Comparison of ENCODE assay signal across 8 cellular contexts in the genomic region with DNA sequence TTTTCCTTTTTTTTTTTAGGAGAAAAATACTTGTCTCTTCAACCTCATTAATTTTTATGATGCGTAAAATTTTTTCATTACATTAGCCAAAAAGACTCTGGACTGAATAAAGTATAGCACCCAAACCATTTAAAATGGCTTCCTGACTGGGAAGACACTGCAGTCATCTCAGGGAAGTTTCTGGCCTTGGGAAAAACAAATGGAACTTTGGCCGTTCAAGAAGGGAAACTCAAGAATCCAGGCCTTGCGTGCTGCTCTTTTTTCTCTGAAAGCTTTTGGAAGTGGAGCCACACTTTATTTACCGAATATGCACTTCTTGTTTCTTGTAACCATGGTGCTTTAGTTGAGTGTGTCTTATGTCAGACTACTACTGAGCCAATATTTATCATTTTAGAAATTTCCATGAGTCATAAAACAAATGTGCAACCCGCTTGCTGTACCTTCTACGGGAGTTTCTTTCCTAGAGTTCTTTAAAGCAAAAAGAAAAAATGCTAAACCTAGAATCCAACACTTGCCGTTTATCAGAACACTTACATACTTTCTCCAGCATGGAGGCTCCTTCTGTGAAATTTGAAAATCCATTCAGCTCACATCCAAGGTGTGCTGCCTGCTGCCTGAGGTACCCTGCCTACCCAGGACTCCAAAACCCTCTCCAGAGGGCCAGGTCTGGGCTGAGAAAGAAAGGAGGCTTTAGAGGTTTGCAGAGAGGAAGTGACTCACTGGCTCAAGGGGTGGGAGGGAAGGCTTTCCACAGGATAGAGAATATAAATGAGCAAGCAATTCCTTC. TPM values are rescaled to one million over a fixed set of nuclear protein-coding genes. Genes with fewer than 3 reads are reported as not detected.
A peak's percentile ranks its signal among the peaks of the same experiment; 100 is the strongest.
DNase-seq lines count a peak whose midpoint lies in the region; ATAC-seq and TF ChIP-seq lines count a peak whose summit lies in the region.

No MANE protein-coding gene starts in this region.

- H3K18ac ChIP-seq in mesendoderm (ENCODE audit: low read length) = no peak overlapping the region

- H3K23ac ChIP-seq in mesendoderm (ENCODE audit: low read length) = no peak overlapping the region

- no peak overlapping the region for H3K4ac ChIP-seq in mesendoderm (ENCODE audit: low read depth, low read length)

- no peak overlapping the region for H3K4me2 ChIP-seq in mesendoderm (ENCODE audit: low read length)

- H3K9me3 ChIP-seq in aorta (ENCODE audit: control insufficient read depth, low read length) = no peaks in the 10 kb centered on the region

- intact Hi-C loops in aorta (cut with DNase I) = no loop called here

- no peak overlapping the region for H3K56ac ChIP-seq in mesendoderm (ENCODE audit: low read length)

- no peaks in the 10 kb centered on the region for H3K79me1 ChIP-seq in mesendoderm (ENCODE audit: low read length)

- CTCF ChIA-PET in RWPE1 (lab: Yijun Ruan, JAX) = no interaction called here

- H4K8ac ChIP-seq in mesendoderm (ENCODE audit: low read depth, low read length) = no peak overlapping the region

- H3K4me1 ChIP-seq in mesendoderm (ENCODE audit: control insufficient read depth, low read depth, low read length) = peaks cover 1% of the 10 kb centered on the region
- peaks cover 7 to 26% of the 10 kb centered on the region in 2 donors for H3K4me1 ChIP-seq in aorta (ENCODE audit: control insufficient read depth in 1 of 2, insufficient read depth in 2 of 2, low read length in 2 of 2)

- H3K79me2 ChIP-seq in mesendoderm (ENCODE audit: control insufficient read depth, insufficient read depth, low read length) = no peaks in the 10 kb centered on the region

- no peak for TF ChIP-seq CTCF in RWPE1 (conservative IDR thresholded peaks at IDR 0.05; ENCODE audit: low read depth)

- H3K27ac ChIP-seq in RWPE1 (peak overlapping the region; percentile 96), mesendoderm (ENCODE audit: low read depth, low read length) (peak overlapping the region; percentile 33), aorta (ENCODE audit: low read depth in 1 of 2, low read length in 2 of 2) (peak overlapping the region; percentile 96 to 100)

- H3K27me3 ChIP-seq in mesendoderm (ENCODE audit: insufficient read depth, low read length, poor library complexity) = no peaks in the 10 kb centered on the region
- H3K27me3 ChIP-seq in aorta (ENCODE audit: control insufficient read depth in 1 of 2, insufficient read depth in 2 of 2, low read length in 1 of 2) = no peaks in the 10 kb centered on the region

- no peaks in the 10 kb centered on the region for H3K36me3 ChIP-seq in mesendoderm (ENCODE audit: control insufficient read depth, insufficient read depth, low read length)
- H3K36me3 ChIP-seq in aorta (ENCODE audit: control insufficient read depth in 1 of 2, insufficient read depth in 2 of 2, low read length in 1 of 2) = no peaks in the 10 kb centered on the region

- H2BK15ac ChIP-seq in mesendoderm (replicated peaks; ENCODE audit: low read depth) = no peak overlapping the region

- no peak overlapping the region for H2AK5ac ChIP-seq in mesendoderm (ENCODE audit: low read length)

- POLR2A ChIA-PET in RWPE1 (lab: Yijun Ruan, JAX; ENCODE audit: low non-redundant PET) = interaction anchor here (0.7 kb wide), 1 partner anchor 15 kb away, joined by 4 read pairs; no protein-coding TSS in a partner anchor

- DNase-seq in activated naive CD4-positive, alpha-beta T cell treated with Interleukin-2 at 50 U/mL for 16 hours = peak; percentile 39
- no peak for DNase-seq in activated naive CD4-positive, alpha-beta T cell treated with anti-CD3 and anti-CD28 coated beads, Interleukin-2, amount 50 U/mL, for 16 hours
- DNase-seq in RWPE1 (ENCODE audit: low spot score) = peak; percentile 86
- peak; percentile 85 for DNase-seq in dedifferentiated amniotic fluid mesenchymal stem cell (ENCODE audit: extremely low spot score)
- peak; percentile 89 for DNase-seq in mesendoderm
- DNase-seq in aorta = peak; percentile 81

- H2BK5ac ChIP-seq in mesendoderm (ENCODE audit: low read length) = no peak overlapping the region

- no peak overlapping the region for H3K9ac ChIP-seq in mesendoderm (ENCODE audit: low read length)

- ATAC-seq in aorta (ENCODE audit: low FRiP score) (peak; percentile 89), HG03175 (IDR thresholded peaks at IDR 0.05; ENCODE audit: unreplicated experiment) (no peak), HG02938 (IDR thresholded peaks at IDR 0.05; ENCODE audit: unreplicated experiment) (no peak)

- WGBS in mesendoderm (ENCODE audit: extremely low coverage, insufficient coverage, low lambda C conversion rate) = no CpG with 5 or more reads among the region's 7 CpGs
- 6 to 10% methylated on average over 7 of the region's 7 CpGs for WGBS in aorta, 2 donors

- no peak overlapping the region for H2BK120ac ChIP-seq in mesendoderm (ENCODE audit: low read depth, low read length)

- H4K5ac ChIP-seq in mesendoderm (ENCODE audit: low read length) = no peak overlapping the region

- no peak overlapping the region for H3K4me3 ChIP-seq in mesendoderm (ENCODE audit: low read length)
- no peak overlapping the region for H3K4me3 ChIP-seq in aorta (ENCODE audit: low read length in 2 of 2)

RNA-seq across cellular contexts. Expression of a gene that starts 11.5 kb away (rescaled TPM):
- 278 TPM for polyA plus RNA-seq in mesendoderm (2013, experiment 1 of 2)
- polyA plus RNA-seq in mesendoderm (2013, experiment 2 of 2) = 278 TPM
- 1,000 to 10,000 TPM; 1,041 to 1,932 TPM for total RNA-seq in aorta
- polyA plus RNA-seq in aorta = 1,000 to 10,000 TPM; 2,289 to 5,298 TPM

RNA-seq across cellular contexts. Expression of a gene that starts 27.2 kb away (rescaled TPM):
- polyA plus RNA-seq in mesendoderm (2013, experiment 1 of 2) = 2.2 TPM
- polyA plus RNA-seq in mesendoderm (2013, experiment 2 of 2) = 2.4 TPM
- 1 to 10 TPM; 1.5 to 2.6 TPM for total RNA-seq in aorta
- 1 to 10 TPM; 2.4 to 9.9 TPM for polyA plus RNA-seq in aorta

Comparison
In these comparisons a context has a peak if more than half of its experiments do, and no peak if none do; other contexts are left out.
1. H3K27ac ChIP-seq: peak in every context shown above with its lines; median percentile 98 in aorta; 96 in RWPE1; 33 in mesendoderm.